ENCODE assay signal across 12 cellular contexts in genomic region chr3:45987368-45988099, GRCh38. TPM values are rescaled to one million over a fixed set of nuclear protein-coding genes. Genes with fewer than 3 reads are reported as not detected.
A peak's percentile ranks its signal among the peaks of the same experiment; 100 is the strongest.
DNase-seq lines count a peak whose midpoint lies in the region; ATAC-seq and TF ChIP-seq lines count a peak whose summit lies in the region.
"Had no signal": no experiment of that assay in that cellular context is flagged by ENCODE, and none has a peak within 500 bp of the region (broad histone marks: within the 10 kb centered on the region; RNA-seq: fewer than 3 reads in every experiment).

No MANE protein-coding gene starts in this region.

- ATAC-seq in GM18505 (IDR thresholded peaks at IDR 0.05; ENCODE audit: unreplicated experiment): no peak
- no peak for ATAC-seq in HG03571 (IDR thresholded peaks at IDR 0.05; ENCODE audit: unreplicated experiment)
- ATAC-seq in HG02884 (IDR thresholded peaks at IDR 0.05; ENCODE audit: unreplicated experiment): no peak
- no peak for ATAC-seq in CD4-positive, alpha-beta T cell (ENCODE audit: poor library complexity)
- ATAC-seq: GM23338 had no signal

- H3K36me3 ChIP-seq in fibroblast of lung (ENCODE audit: control insufficient read depth, insufficient read depth, low read length): peaks cover under 1% of the 10 kb centered on the region
- peaks cover 13% of the 10 kb centered on the region for H3K36me3 ChIP-seq in osteoblast (ENCODE audit: insufficient read depth, low read length)

- no peaks in the 10 kb centered on the region for H3K27me3 Mint-ChIP-seq in CD4-positive, alpha-beta T cell
- H3K27me3 Mint-ChIP-seq: activated B cell treated with CpG ODN at 0.5 μM for 24 hours had no signal

- H3K27ac ChIP-seq in fibroblast of lung (ENCODE audit: insufficient read depth, low read length) (peak overlapping the region; percentile 94), osteoblast (ENCODE audit: low read depth, low read length) (peak overlapping the region; percentile 90)
- no peak overlapping the region for H3K27ac ChIP-seq in CD4-positive, alpha-beta T cell (ENCODE audit: low read depth, low read length)

- H2AFZ ChIP-seq in fibroblast of lung (ENCODE audit: low read length): no peak overlapping the region
- H2AFZ ChIP-seq in osteoblast (ENCODE audit: low read length): peak overlapping the region; percentile 11
- H2AFZ ChIP-seq: GM23338 had no signal

- H4K20me1 ChIP-seq in fibroblast of lung (ENCODE audit: control insufficient read depth, extremely low read depth, insufficient read depth, low read length) (no peaks in the 10 kb centered on the region), osteoblast (ENCODE audit: insufficient read depth, low read length) (peaks cover 6% of the 10 kb centered on the region)

- H3K4me1 ChIP-seq in fibroblast of lung (ENCODE audit: control insufficient read depth, extremely low read depth, insufficient read depth, low read length) (peaks cover 46% of the 10 kb centered on the region), osteoblast (ENCODE audit: insufficient read depth, low read length) (peaks cover 63% of the 10 kb centered on the region)

- no peak overlapping the region for H3K27ac Mint-ChIP-seq in CD4-positive, alpha-beta T cell
- H3K27ac Mint-ChIP-seq: activated B cell treated with CpG ODN at 0.5 μM for 24 hours, GM23338 had no signal

- peaks cover 43% of the 10 kb centered on the region for H3K36me3 Mint-ChIP-seq in CD4-positive, alpha-beta T cell (ENCODE audit: low read depth)

- no peak overlapping the region for H3K9ac ChIP-seq in fibroblast of lung (ENCODE audit: insufficient read depth, low read length)

- H3K27me3 ChIP-seq in fibroblast of lung (ENCODE audit: control insufficient read depth, insufficient read depth, low read length): no peaks in the 10 kb centered on the region
- no peaks in the 10 kb centered on the region for H3K27me3 ChIP-seq in osteoblast (ENCODE audit: insufficient read depth, low read length)
- no peaks in the 10 kb centered on the region for H3K27me3 ChIP-seq in CD4-positive, alpha-beta T cell (ENCODE audit: control insufficient read depth, insufficient read depth, low read length)

- TF ChIP-seq POLR2A in GM18505 (IDR thresholded peaks at IDR 0.05; ENCODE audit: borderline replicate concordance, extremely low read depth, insufficient read depth, insufficient read length): no peak

- no peak overlapping the region for H3K4me3 Mint-ChIP-seq in CD4-positive, alpha-beta T cell
- H3K4me3 Mint-ChIP-seq: activated B cell treated with CpG ODN at 0.5 μM for 24 hours, GM23338 had no signal

- H3K9me3 Mint-ChIP-seq in CD4-positive, alpha-beta T cell: no peaks in the 10 kb centered on the region
- H3K9me3 Mint-ChIP-seq: activated B cell treated with CpG ODN at 0.5 μM for 24 hours, GM23338 had no signal

- CTCF ChIA-PET in CD4-positive, alpha-beta T cell (lab: Charles Lee): interaction anchor here (1.3 kb wide), 1 partner anchor 11 kb away, joined by 4 read pairs; no protein-coding TSS in a partner anchor

- H3K4me3 ChIP-seq in fibroblast of lung (replicated peaks in 1 of 4; ENCODE audit: control extremely low read depth in 1 of 4, insufficient read depth in 1 of 4, low read depth in 3 of 4, low read length in 4 of 4): no peak overlapping the region
- H3K4me3 ChIP-seq in osteoblast (ENCODE audit: insufficient read depth, low read length): no peak overlapping the region
- H3K4me3 ChIP-seq: GM23338 had no signal

- intact Hi-C loops in CD4-positive, alpha-beta T cell (cut with DNase I, micrococcal nuclease): no loop called here

- POLR2A ChIA-PET in CD4-positive, alpha-beta T cell (lab: Charles Lee): no interaction called here

- H3K9me3 ChIP-seq in fibroblast of lung (ENCODE audit: control insufficient read depth, insufficient read depth, low read depth, low read length): no peaks in the 10 kb centered on the region
- H3K9me3 ChIP-seq in osteoblast (ENCODE audit: low read depth, low read length): no peaks in the 10 kb centered on the region
- no peaks in the 10 kb centered on the region for H3K9me3 ChIP-seq in CD4-positive, alpha-beta T cell (ENCODE audit: control insufficient read depth, low read length)

- TF ChIP-seq CTCF in fibroblast of lung (conservative IDR thresholded peaks at IDR 0.05 in 1 of 2, IDR thresholded peaks at IDR 0.05 in 1 of 2; ENCODE audit: low read depth in 1 of 2, low read length in 2 of 2): no peak
- no peak for TF ChIP-seq CTCF in osteoblast (IDR thresholded peaks at IDR 0.05; ENCODE audit: extremely low read depth, low read depth, low read length)
- no peak for TF ChIP-seq CTCF in CD4-positive, alpha-beta T cell (IDR thresholded peaks at IDR 0.05)

- H3K79me2 ChIP-seq in fibroblast of lung (ENCODE audit: control insufficient read depth, insufficient read depth, low read length) (peaks cover 21% of the 10 kb centered on the region), osteoblast (ENCODE audit: insufficient read depth, low read length) (peaks cover 52% of the 10 kb centered on the region)

- peaks cover 60% of the 10 kb centered on the region for H3K4me1 Mint-ChIP-seq in CD4-positive, alpha-beta T cell (ENCODE audit: low read depth)

- peak; percentile 48 for DNase-seq in AG08395 (ENCODE audit: low spot score)
- DNase-seq in NCI-H2029 (lab: John Stamatoyannopoulos, UW): peak; percentile 77
- DNase-seq in fibroblast of lung (ENCODE audit: low read depth in 2 of 2): peak; percentile 67 to 74
- no peak for DNase-seq in osteoblast (ENCODE audit: insufficient read length, low spot score, missing footprints)
- DNase-seq in CD4-positive, alpha-beta T cell: no peak
- DNase-seq: activated B cell treated with CpG ODN at 0.5 μM for 24 hours; MM.1S; stimulated activated CD4-positive, alpha-beta T cell treated with anti-CD3 and anti-CD28 coated beads, Interleukin-4, amount 100 ng/mL, for 24 hours had no signal

- peak overlapping the region; percentile 41 for H3K4me2 ChIP-seq in fibroblast of lung (ENCODE audit: extremely low read depth, insufficient read depth, low read length)
- H3K4me2 ChIP-seq in osteoblast (ENCODE audit: insufficient read depth, low read length): peak overlapping the region; percentile 9
- H3K4me2 ChIP-seq: GM23338 had no signal

RNA-seq across cellular contexts. Expression of gene FYCO1, which starts 8.1 kb away (rescaled TPM):
- total RNA-seq in fibroblast of lung: 48.0 and 82.2 TPM in 2 replicates
- 19.2 and 24.8 TPM in 2 replicates for polyA plus RNA-seq in fibroblast of lung
- polyA plus RNA-seq in fibroblast of lung (2012): 27.1 and 28.8 TPM in 2 replicates
- 83.9 and 114 TPM in 2 replicates for polyA minus RNA-seq in fibroblast of lung (ENCODE audit: low replicate concordance)
- total RNA-seq in osteoblast: 22.7 and 25.0 TPM in 2 replicates
- 10 to 100 TPM; 17.4 to 20.1 TPM for total RNA-seq in CD4-positive, alpha-beta T cell

RNA-seq across cellular contexts. Expression of gene XCR1, which starts 39.7 kb away (rescaled TPM):
- under 0.01 TPM in 1 of 2 replicates, not detected in the other for total RNA-seq in fibroblast of lung
- polyA plus RNA-seq in fibroblast of lung: 0.01 and 0.02 TPM in 2 replicates
- polyA plus RNA-seq in fibroblast of lung (2012): not detected in 2 replicates
- polyA minus RNA-seq in fibroblast of lung (ENCODE audit: low replicate concordance): not detected in 2 replicates
- total RNA-seq in osteoblast: not detected in 2 replicates
- total RNA-seq in CD4-positive, alpha-beta T cell: under 1 TPM; 0.14 to 0.20 TPM
- total RNA-seq: activated B cell treated with CpG ODN at 0.5 μM for 24 hours, GM23338 had no signal
- polyA plus RNA-seq: GM23338 had no signal

RNA-seq across cellular contexts. Expression of gene CXCR6, which starts 44.3 kb away (rescaled TPM):
- total RNA-seq in fibroblast of lung (not detected in 2 replicates), osteoblast (not detected in 2 replicates)
- 0.02 TPM in 1 of 2 replicates, not detected in the other for polyA plus RNA-seq in fibroblast of lung
- 0.05 and 0.15 TPM in 2 replicates for polyA plus RNA-seq in fibroblast of lung (2012)
- polyA minus RNA-seq in fibroblast of lung (ENCODE audit: low replicate concordance): not detected in 2 replicates
- total RNA-seq in CD4-positive, alpha-beta T cell: 1 to 10 TPM; 1.7 to 2.0 TPM
- total RNA-seq: activated B cell treated with CpG ODN at 0.5 μM for 24 hours, GM23338 had no signal

Comparison
In these comparisons a context has a peak if more than half of its experiments do, and no peak if none do; other contexts are left out.
1. DNase-seq: peak in AG08395 (single experiment), NCI-H2029 (single experiment) and fibroblast of lung (2 of 2); none in osteoblast (single experiment) and CD4-positive, alpha-beta T cell (0 of 10).